In genomic region chr7:102140952-102141370, GRCh38 we compare ENCODE assay signal across 8 cellular contexts.
DNase-seq lines count a peak whose midpoint lies in the region; ATAC-seq lines count a peak whose summit lies in the region.

No MANE protein-coding gene starts in this region.

- peaks cover 4% of the 10 kb centered on the region for H3K36me3 Mint-ChIP-seq in activated T-cell treated with anti-CD3 and anti-CD28 coated beads, Interleukin-2, amount 50 U/mL, for 4 hours (ENCODE audit: insufficient read depth)
- H3K36me3 Mint-ChIP-seq in activated T-helper 1 cell treated with anti-CD3 and anti-CD28 coated beads, Interleukin-12 subunit alpha, Interleukin-12 subunit beta, Interleukin-2, Interleukin-4 antibody, amounts not matched to agents 30 ng/mL and 10 ng/mL and 1 ng/mL, durations not matched to agents 14 hours and 24 hours and 36 hours (ENCODE audit: low read depth): no peaks in the 10 kb centered on the region
- H3K36me3 Mint-ChIP-seq in stimulated activated memory B cell treated with anti-CD40 and anti-IgM and Interleukin-4, amounts not matched to agents 10 μg/mL and 1 μg/mL and 100 μg/mL, for 72 hours: peaks cover 15% of the 10 kb centered on the region

- no peaks in the 10 kb centered on the region for H3K9me3 Mint-ChIP-seq in activated T-cell treated with anti-CD3 and anti-CD28 coated beads, Interleukin-2, amount 50 U/mL, for 4 hours
- no peaks in the 10 kb centered on the region for H3K9me3 Mint-ChIP-seq in activated T-helper 1 cell treated with anti-CD3 and anti-CD28 coated beads, Interleukin-12 subunit alpha, Interleukin-12 subunit beta, Interleukin-2, Interleukin-4 antibody, amounts not matched to agents 30 ng/mL and 10 ng/mL and 1 ng/mL, durations not matched to agents 14 hours and 24 hours and 36 hours
- no peaks in the 10 kb centered on the region for H3K9me3 Mint-ChIP-seq in stimulated activated memory B cell treated with anti-CD40 and anti-IgM and Interleukin-4, amounts not matched to agents 10 μg/mL and 1 μg/mL and 100 μg/mL, for 72 hours

- no peak for ATAC-seq in activated T-cell treated with anti-CD3 and anti-CD28 coated beads, Interleukin-2, amount 50 U/mL, for 4 hours
- ATAC-seq in stimulated activated memory B cell treated with anti-CD40 and anti-IgM and Interleukin-4, amounts not matched to agents 10 μg/mL and 1 μg/mL and 100 μg/mL, for 72 hours: peak; percentile 85
- no peak for ATAC-seq in HG03108 (IDR thresholded peaks at IDR 0.05; ENCODE audit: unreplicated experiment)
- no peak for ATAC-seq in HG02571 (IDR thresholded peaks at IDR 0.05; ENCODE audit: unreplicated experiment)

- DNase-seq in activated T-cell treated with anti-CD3 and anti-CD28 coated beads, Interleukin-2, amount 50 U/mL, for 4 hours: no peak
- no peak for DNase-seq in activated T-cell treated with anti-CD3 and anti-CD28 coated beads, Interleukin-2, amount 50 U/mL, for 1 hour
- peak; percentile 71 for DNase-seq in NAMALWA (ENCODE audit: low spot score)
- DNase-seq in activated T-helper 1 cell treated with anti-CD3 and anti-CD28 coated beads, Interleukin-12 subunit alpha, Interleukin-12 subunit beta, Interleukin-2, Interleukin-4 antibody, amounts not matched to agents 30 ng/mL and 10 ng/mL and 1 ng/mL, durations not matched to agents 14 hours and 24 hours and 36 hours (ENCODE audit: low spot score): no peak
- no peak for DNase-seq in AG20443 (ENCODE audit: low spot score)

- intact Hi-C loops in activated T-helper 1 cell treated with anti-CD3 and anti-CD28 coated beads, Interleukin-12 subunit alpha, Interleukin-12 subunit beta, Interleukin-2, Interleukin-4 antibody, amounts not matched to agents 30 ng/mL and 10 ng/mL and 1 ng/mL, durations not matched to agents 14 hours and 24 hours and 36 hours (cut with micrococcal nuclease): no loop called here

- H3K27ac Mint-ChIP-seq in activated T-helper 1 cell treated with anti-CD3 and anti-CD28 coated beads, Interleukin-12 subunit alpha, Interleukin-12 subunit beta, Interleukin-2, Interleukin-4 antibody, amounts not matched to agents 30 ng/mL and 10 ng/mL and 1 ng/mL, durations not matched to agents 14 hours and 24 hours and 36 hours: peak overlapping the region; percentile 37
- peak overlapping the region; percentile 55 for H3K27ac Mint-ChIP-seq in stimulated activated memory B cell treated with anti-CD40 and anti-IgM and Interleukin-4, amounts not matched to agents 10 μg/mL and 1 μg/mL and 100 μg/mL, for 72 hours

- H3K4me1 Mint-ChIP-seq in activated T-cell treated with anti-CD3 and anti-CD28 coated beads, Interleukin-2, amount 50 U/mL, for 4 hours (ENCODE audit: low read depth): peaks cover 12% of the 10 kb centered on the region
- peaks cover 10% of the 10 kb centered on the region for H3K4me1 Mint-ChIP-seq in activated T-helper 1 cell treated with anti-CD3 and anti-CD28 coated beads, Interleukin-12 subunit alpha, Interleukin-12 subunit beta, Interleukin-2, Interleukin-4 antibody, amounts not matched to agents 30 ng/mL and 10 ng/mL and 1 ng/mL, durations not matched to agents 14 hours and 24 hours and 36 hours (ENCODE audit: low read depth)
- H3K4me1 Mint-ChIP-seq in stimulated activated memory B cell treated with anti-CD40 and anti-IgM and Interleukin-4, amounts not matched to agents 10 μg/mL and 1 μg/mL and 100 μg/mL, for 72 hours: peaks cover 16% of the 10 kb centered on the region

- H3K4me3 Mint-ChIP-seq in activated T-cell treated with anti-CD3 and anti-CD28 coated beads, Interleukin-2, amount 50 U/mL, for 4 hours: peak overlapping the region; percentile 37
- H3K4me3 Mint-ChIP-seq in activated T-helper 1 cell treated with anti-CD3 and anti-CD28 coated beads, Interleukin-12 subunit alpha, Interleukin-12 subunit beta, Interleukin-2, Interleukin-4 antibody, amounts not matched to agents 30 ng/mL and 10 ng/mL and 1 ng/mL, durations not matched to agents 14 hours and 24 hours and 36 hours: peak overlapping the region; percentile 5
- peak overlapping the region; percentile 6 for H3K4me3 Mint-ChIP-seq in stimulated activated memory B cell treated with anti-CD40 and anti-IgM and Interleukin-4, amounts not matched to agents 10 μg/mL and 1 μg/mL and 100 μg/mL, for 72 hours

- no peaks in the 10 kb centered on the region for H3K27me3 Mint-ChIP-seq in activated T-cell treated with anti-CD3 and anti-CD28 coated beads, Interleukin-2, amount 50 U/mL, for 4 hours (ENCODE audit: low read depth)
- no peaks in the 10 kb centered on the region for H3K27me3 Mint-ChIP-seq in activated T-helper 1 cell treated with anti-CD3 and anti-CD28 coated beads, Interleukin-12 subunit alpha, Interleukin-12 subunit beta, Interleukin-2, Interleukin-4 antibody, amounts not matched to agents 30 ng/mL and 10 ng/mL and 1 ng/mL, durations not matched to agents 14 hours and 24 hours and 36 hours (ENCODE audit: insufficient read depth)
- H3K27me3 Mint-ChIP-seq in stimulated activated memory B cell treated with anti-CD40 and anti-IgM and Interleukin-4, amounts not matched to agents 10 μg/mL and 1 μg/mL and 100 μg/mL, for 72 hours: no peaks in the 10 kb centered on the region
